In genomic region chr19:11649941-11650340, GRCh38 we compare ENCODE assay signal across 17 cellular contexts. TPM values are rescaled to one million over a fixed set of nuclear protein-coding genes. Genes with fewer than 3 reads are reported as not detected.
A peak's percentile ranks its signal among the peaks of the same experiment; 100 is the strongest.
DNase-seq lines count a peak whose midpoint lies in the region; ATAC-seq and TF ChIP-seq lines count a peak whose summit lies in the region.
"Had no signal": no experiment of that assay in that cellular context is flagged by ENCODE, and none has a peak within 500 bp of the region (broad histone marks: within the 10 kb centered on the region; RNA-seq: fewer than 3 reads in every experiment).

No MANE protein-coding gene starts in this region.

- no TSS peak for BruUV-seq in IMR-90 (replicated peaks; lab: Mats Ljungman, UMichigan)

- DNase-seq in SK-N-SH, result no peak
- DNase-seq in IMR-90, result peak; percentile 5
- peak; percentile 70 for DNase-seq in fibroblast of peridontal ligament (ENCODE audit: extremely low read depth)
- DNase-seq in omental fat pad (ENCODE audit: low spot score), result no peak
- DNase-seq in H4 (ENCODE audit: low spot score), result no peak
- no peak for DNase-seq in GM13976 (ENCODE audit: low spot score)
- no peak for DNase-seq in activated T-cell treated with anti-CD3 and anti-CD28 coated beads, Interleukin-2, amount 50 U/mL, for 48 hours
- DNase-seq: BE2C; CD4-positive, alpha-beta memory T cell; COR-L47; DMS53; H9 had no signal

- no peaks in the 10 kb centered on the region for H3K4me1 ChIP-seq in SK-N-SH (ENCODE audit: control insufficient read depth in 1 of 2, insufficient read depth in 2 of 2, low read depth in 1 of 2, low read length in 1 of 2)
- no peaks in the 10 kb centered on the region for H3K4me1 ChIP-seq in IMR-90 (ENCODE audit: control insufficient read depth, insufficient read depth, low read length)
- H3K4me1 ChIP-seq: BE2C had no signal

- TF ChIP-seq RAD21 in SK-N-SH (IDR thresholded peaks at IDR 0.05; ENCODE audit: low read length) (no peak), IMR-90 (IDR thresholded peaks at IDR 0.05; ENCODE audit: low read length) (no peak)

- H3K9me3 ChIP-seq in SK-N-SH (peaks cover 24% of the 10 kb centered on the region; the same call in 1 of the 2 replicates), IMR-90 (ENCODE audit: control insufficient read depth, insufficient read depth, low read length) (peaks cover 25% of the 10 kb centered on the region)

- H3K56ac ChIP-seq in IMR-90 (ENCODE audit: extremely low read depth, insufficient read depth, low read length), result no peak overlapping the region

- no peak overlapping the region for H3K4me3 ChIP-seq in SK-N-SH (ENCODE audit: low read depth in 2 of 2, low read length in 1 of 2)
- H3K4me3 ChIP-seq in IMR-90 (ENCODE audit: insufficient read depth, low read depth, low read length), result no peak overlapping the region
- H3K4me3 ChIP-seq: GM23338 had no signal

- H2BK5ac ChIP-seq in IMR-90 (ENCODE audit: low read depth, low read length, poor library complexity, severe bottlenecking), result no peak overlapping the region

- H3K79me2 ChIP-seq in SK-N-SH (ENCODE audit: insufficient read depth), result peaks cover 14% of the 10 kb centered on the region; the same call in 1 of the 2 replicates

- no peak overlapping the region for H4K8ac ChIP-seq in IMR-90 (ENCODE audit: low read depth in 2 of 2, low read length in 2 of 2)

- H3K9me2 ChIP-seq in SK-N-SH, result no peaks in the 10 kb centered on the region

- H2BK15ac ChIP-seq in IMR-90 (ENCODE audit: low read depth, low read length), result no peak overlapping the region

- no peak for TF ChIP-seq CTCF in SK-N-SH (IDR thresholded peaks at IDR 0.05)
- TF ChIP-seq CTCF in IMR-90 (conservative IDR thresholded peaks at IDR 0.05; ENCODE audit: low read depth, low read length), result no peak
- TF ChIP-seq CTCF in omental fat pad (IDR thresholded peaks at IDR 0.05), result no peak
- TF ChIP-seq CTCF in GM13976 (IDR thresholded peaks at IDR 0.05; ENCODE audit: borderline replicate concordance, control extremely low read depth, extremely low read depth, insufficient read depth, missing control alignments), result no peak

- H4K91ac ChIP-seq in IMR-90 (ENCODE audit: insufficient read depth, low read depth, low read length), result no peak overlapping the region

- no peaks in the 10 kb centered on the region for H3F3A ChIP-seq in SK-N-SH (replicated peaks; ENCODE audit: insufficient read depth)

- no peak overlapping the region for H3K4ac ChIP-seq in IMR-90 (ENCODE audit: low read depth, low read length)

- no peak overlapping the region for H3K14ac ChIP-seq in IMR-90 (replicated peaks; ENCODE audit: low read depth, low read length)

- H2AK5ac ChIP-seq in IMR-90 (ENCODE audit: low read depth, low read length), result no peak overlapping the region

- CTCF ChIA-PET in SK-N-SH (lab: Yijun Ruan, JAX) (no interaction called here), IMR-90 (lab: Yijun Ruan, JAX) (no interaction called here)

- no peaks in the 10 kb centered on the region for H3K9me1 ChIP-seq in IMR-90 (ENCODE audit: insufficient read depth, low read length)

- H3K27ac ChIP-seq in SK-N-SH (ENCODE audit: low read depth in 2 of 2, low read length in 1 of 2) (no peak overlapping the region), IMR-90 (ENCODE audit: insufficient read depth, low read length) (no peak overlapping the region)
- H3K27ac ChIP-seq: 22Rv1, C4-2B, KMS-11 had no signal

- in situ Hi-C loops in IMR-90 (cut with MboI; ENCODE audit: low sequenced_read_pairs), result no loop called here
- in situ Hi-C loops in GM13976 (cut with MboI; ENCODE audit: low sequenced_read_pairs, unreplicated experiment), result no loop called here

- peaks cover 0 to 3% of the 10 kb centered on the region in 2 experiments; a peak in 2 of 4 replicates for H3K79me1 ChIP-seq in IMR-90 (ENCODE audit: low read depth in 1 of 2, low read length in 2 of 2)

- no peak overlapping the region for H3K18ac ChIP-seq in IMR-90 (ENCODE audit: low read depth, low read length)

- ATAC-seq in SK-N-SH treated with all-trans-retinoic acid at 6 μM for 48 hours (no peak), IMR-90 (ENCODE audit: low read depth) (no peak), omental fat pad (ENCODE audit: low FRiP score) (no peak)
- ATAC-seq: GM23338 had no signal

- H2AFZ ChIP-seq in SK-N-SH (ENCODE audit: low read depth), result no peak overlapping the region
- H2AFZ ChIP-seq in IMR-90 (replicated peaks; ENCODE audit: low read length, poor library complexity), result no peak overlapping the region
- H2AFZ ChIP-seq: GM23338 had no signal

- H3K23ac ChIP-seq in IMR-90 (ENCODE audit: low read depth, low read length), result no peak overlapping the region

- no peak for TF ChIP-seq POLR2A in IMR-90 (IDR thresholded peaks at IDR 0.05; ENCODE audit: low read depth, low read length)

- POLR2A ChIA-PET in SK-N-SH (lab: Yijun Ruan, JAX), result no interaction called here
- POLR2A ChIA-PET in IMR-90 (lab: Charles Lee; ENCODE audit: unreplicated experiment), result no interaction called here

- no peak overlapping the region for H3K4me2 ChIP-seq in SK-N-SH
- no peak overlapping the region for H3K4me2 ChIP-seq in IMR-90 (ENCODE audit: low read depth, low read length)
- H3K4me2 ChIP-seq: GM23338, KMS-11 had no signal

- H3K9ac ChIP-seq in SK-N-SH, result no peak overlapping the region
- no peak overlapping the region for H3K9ac ChIP-seq in IMR-90 (ENCODE audit: low read depth, low read length)
- H3K9ac ChIP-seq: KMS-11 had no signal

- H2AK9ac ChIP-seq in IMR-90 (replicated peaks; ENCODE audit: low read depth, low read length, poor library complexity), result no peak overlapping the region

- dilution Hi-C loops in IMR-90 (cut with HindIII; ENCODE audit: low sequenced_read_pairs, unreplicated experiment), result no loop called here

- H3K36me3 ChIP-seq in SK-N-SH (replicated peaks in 1 of 2; ENCODE audit: control insufficient read depth in 1 of 2, insufficient read depth in 2 of 2, low read length in 1 of 2) (peaks cover 9 to 39% of the 10 kb centered on the region in 2 experiments), IMR-90 (ENCODE audit: control insufficient read depth, insufficient read depth, low read length) (peaks cover 10% of the 10 kb centered on the region)

- H3K27me3 ChIP-seq in SK-N-SH (ENCODE audit: insufficient read depth) (no peaks in the 10 kb centered on the region), IMR-90 (ENCODE audit: control insufficient read depth, insufficient read depth, low read length) (no peaks in the 10 kb centered on the region)
- H3K27me3 ChIP-seq: BE2C had no signal

- intact Hi-C loops in IMR-90 (cut with micrococcal nuclease), result no loop called here

- H2BK120ac ChIP-seq in IMR-90 (ENCODE audit: low read depth, low read length), result no peak overlapping the region

- TF ChIP-seq EP300 in SK-N-SH (IDR thresholded peaks at IDR 0.05; ENCODE audit: borderline replicate concordance in 1 of 2, low read depth in 1 of 2, low read length in 1 of 2), result no peak

- H4K20me1 ChIP-seq in SK-N-SH (ENCODE audit: insufficient read depth), result no peaks in the 10 kb centered on the region
- no peaks in the 10 kb centered on the region for H4K20me1 ChIP-seq in IMR-90 (ENCODE audit: insufficient read depth, low read length)

- H2BK20ac ChIP-seq in IMR-90 (ENCODE audit: low read depth, low read length), result no peak overlapping the region

- H4K5ac ChIP-seq in IMR-90 (ENCODE audit: low read depth, low read length), result no peak overlapping the region

TF ChIP-seq in SK-N-SH, 30 proteins besides CTCF, POLR2A, EP300 and RAD21:
- TF ChIP-seq TCF12 (IDR thresholded peaks at IDR 0.05), result 0 out of 2 replicates have a peak, but pooled peaks have one; percentile 16
- TF ChIP-seq GATA2 (CRISPR knock-in tag; IDR thresholded peaks at IDR 0.05), result no peak

TF ChIP-seq in SK-N-SH treated with all-trans-retinoic acid at 6 μM for 48 hours, 23 proteins besides CTCF, POLR2A, EP300 and RAD21:
- TF ChIP-seq TCF4 (CRISPR knock-in tag; IDR thresholded peaks at IDR 0.05; ENCODE audit: borderline replicate concordance) (no peak), PATZ1 (CRISPR knock-in tag; IDR thresholded peaks at IDR 0.05; ENCODE audit: borderline replicate concordance) (no peak)

TF ChIP-seq in IMR-90, 13 proteins besides CTCF, POLR2A, EP300 and RAD21 (continues in another document):
- no peak for TF ChIP-seq CHD1 (IDR thresholded peaks at IDR 0.05; ENCODE audit: low read depth, low read length)
- no peak for TF ChIP-seq MXI1 (IDR thresholded peaks at IDR 0.05; ENCODE audit: borderline replicate concordance, low read depth, low read length)
- no peak for TF ChIP-seq RFX5 (IDR thresholded peaks at IDR 0.05; ENCODE audit: low read depth, low read length)
- no peak for TF ChIP-seq RCOR1 (IDR thresholded peaks at IDR 0.05; ENCODE audit: insufficient replicate concordance, low read length)
- TF ChIP-seq FOS (IDR thresholded peaks at IDR 0.05; ENCODE audit: low read depth, low read length), result no peak
- no peak for TF ChIP-seq SMC3 (IDR thresholded peaks at IDR 0.05; ENCODE audit: low read depth, low read length)
- TF ChIP-seq USF2 (IDR thresholded peaks at IDR 0.05; ENCODE audit: low read depth, low read length), result no peak
- TF ChIP-seq ELK1 (IDR thresholded peaks at IDR 0.05; ENCODE audit: borderline replicate concordance, low read depth, low read length), result no peak
- TF ChIP-seq BHLHE40 (IDR thresholded peaks at IDR 0.05; ENCODE audit: low read depth, low read length), result no peak
- no peak for TF ChIP-seq CEBPB (IDR thresholded peaks at IDR 0.05; ENCODE audit: low read depth, low read length)

RNA-seq across cellular contexts. Expression of gene ZNF627, which starts 52.7 kb away (rescaled TPM):
- polyA plus RNA-seq in SK-N-SH (2012; rRNA removed) (5.8 and 9.1 TPM in 2 replicates), IMR-90 (2012; rRNA removed) (4.3 and 6.3 TPM in 2 replicates)
- polyA plus RNA-seq in SK-N-SH (2012; cell fraction: cytosol; rRNA removed), result 8.6 and 8.9 TPM in 2 replicates
- polyA plus RNA-seq in SK-N-SH (2012; cell fraction: nucleus; rRNA removed), result 5.3 and 11.5 TPM in 2 replicates
- total RNA-seq in IMR-90 (2012; rRNA removed) (32.8 and 34.4 TPM in 2 replicates), omental fat pad (10 to 100 TPM in 1 of 4 donors, 1 to 10 TPM in 3; 5.4 to 12.1 (median 6.2) TPM)
- polyA plus RNA-seq in IMR-90 (2012; cell fraction: cytosol; rRNA removed), result 1.3 and 1.7 TPM in 2 replicates
- 1.1 and 9.2 TPM in 2 replicates for polyA plus RNA-seq in IMR-90 (2012; cell fraction: nucleus; rRNA removed; ENCODE audit: low replicate concordance)
- 13.0 and 18.8 TPM in 2 replicates for total RNA-seq in H4 (2014; rRNA removed; shearing (Covaris generic))

Comparison
In these comparisons a context has a peak if more than half of its experiments do, and no peak if none do; other contexts are left out.
1. DNase-seq: peak in IMR-90 (single experiment) and fibroblast of peridontal ligament (single experiment); none in SK-N-SH (single experiment), omental fat pad (single experiment), H4 (single experiment), GM13976 (single experiment) and activated T-cell treated with anti-CD3 and anti-CD28 coated beads, Interleukin-2, amount 50 U/mL, for 48 hours (0 of 2).